In the genomic region with DNA sequence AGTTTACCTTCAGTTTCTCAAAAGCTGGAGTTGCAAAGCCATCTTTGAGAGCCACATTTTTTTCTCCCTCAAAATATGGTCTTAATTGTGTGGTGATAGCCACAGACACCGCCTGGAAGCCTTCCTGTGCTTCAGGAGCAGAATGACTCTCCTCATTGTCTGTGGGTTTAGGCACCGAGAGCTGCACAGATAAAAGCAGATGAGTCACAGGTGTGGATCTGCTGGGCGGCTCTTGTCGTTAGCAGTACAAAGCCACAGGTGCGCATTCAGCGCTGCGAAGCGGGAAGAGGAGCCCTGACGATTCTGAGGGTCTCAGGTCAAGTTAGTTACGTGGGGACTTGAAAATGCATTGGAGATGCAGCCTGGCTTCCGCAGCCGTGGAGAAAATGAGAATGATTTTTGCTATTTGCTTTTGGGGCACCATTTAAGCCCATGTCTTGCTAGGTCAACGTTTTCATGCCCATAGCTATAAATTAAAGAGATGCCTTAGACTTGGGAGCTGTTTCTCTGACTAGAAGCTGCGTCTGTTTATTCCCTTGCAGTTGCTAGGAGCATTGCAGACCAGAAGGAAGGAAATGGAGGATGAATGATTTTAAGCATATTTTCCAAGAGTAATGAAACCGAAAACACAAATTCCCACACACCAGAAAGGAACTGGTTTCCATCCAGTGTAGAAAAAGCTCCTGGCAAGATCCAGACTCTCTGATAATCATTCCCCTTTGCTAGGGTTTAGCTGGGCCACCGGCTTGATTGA, we compare ENCODE assay signal across 11 cellular contexts. TPM values are rescaled to one million over a fixed set of nuclear protein-coding genes. Genes with fewer than 3 reads are reported as not detected.
DNase-seq lines count a peak whose midpoint lies in the region; ATAC-seq, FAIRE-seq and TF ChIP-seq lines count a peak whose summit lies in the region.
"Had no signal": no experiment of that assay in that cellular context is flagged by ENCODE, and none has a peak within 500 bp of the region (broad histone marks: within the 10 kb centered on the region; RNA-seq: fewer than 3 reads in every experiment).

No MANE protein-coding gene starts in this region.

- peaks cover under 1% of the 10 kb centered on the region for H3K9me3 Mint-ChIP-seq in activated naive CD8-positive, alpha-beta T cell treated with anti-CD3 and anti-CD28 coated beads, Interleukin-2, amount 10 ng/mL, durations not matched to agents 7 days and 5 days
- H3K9me3 Mint-ChIP-seq: activated naive CD4-positive, alpha-beta T cell treated with anti-CD3 and anti-CD28 coated beads, Interleukin-2, amount 50 U/mL, for 24 hours had no signal

- H3K4me3 ChIP-seq in mucosa of rectum (ENCODE audit: low read length in 2 of 2) = peak overlapping the region in 1 of 2 donors; percentile 29
- H3K4me3 ChIP-seq in thoracic aorta = peak overlapping the region; percentile 13

- H3K27me3 ChIP-seq in mucosa of rectum (ENCODE audit: control insufficient read depth in 2 of 2, insufficient read depth in 2 of 2, low read length in 2 of 2) (no peaks in the 10 kb centered on the region), thoracic aorta (replicated peaks; ENCODE audit: insufficient read depth) (no peaks in the 10 kb centered on the region)

- no peak for TF ChIP-seq POLR2A in GM12891 (IDR thresholded peaks at IDR 0.05; ENCODE audit: low read depth, low read length)

- ATAC-seq in activated naive CD8-positive, alpha-beta T cell treated with anti-CD3 and anti-CD28 coated beads, Interleukin-2, amount 10 ng/mL, durations not matched to agents 7 days and 5 days (ENCODE audit: low read depth) = peak; percentile 98
- no peak for ATAC-seq in thoracic aorta (ENCODE audit: insufficient number of reproducible peaks, low FRiP score, low read depth)
- ATAC-seq in GM19463 (IDR thresholded peaks at IDR 0.05; ENCODE audit: unreplicated experiment) = no peak

- no peak overlapping the region for H3K27ac Mint-ChIP-seq in activated naive CD8-positive, alpha-beta T cell treated with anti-CD3 and anti-CD28 coated beads, Interleukin-2, amount 10 ng/mL, durations not matched to agents 7 days and 5 days
- H3K27ac Mint-ChIP-seq: activated naive CD4-positive, alpha-beta T cell treated with anti-CD3 and anti-CD28 coated beads, Interleukin-2, amount 50 U/mL, for 24 hours had no signal

- peaks cover 10% of the 10 kb centered on the region for H3K4me1 Mint-ChIP-seq in activated naive CD8-positive, alpha-beta T cell treated with anti-CD3 and anti-CD28 coated beads, Interleukin-2, amount 10 ng/mL, durations not matched to agents 7 days and 5 days

- H3K27ac ChIP-seq in mucosa of rectum (ENCODE audit: low read depth in 2 of 2, low read length in 2 of 2) (peak overlapping the region; percentile 13 to 52), thoracic aorta (peak overlapping the region in 1 of 2 donors; percentile 18)

- H3K36me3 ChIP-seq in mucosa of rectum (ENCODE audit: control insufficient read depth in 2 of 2, insufficient read depth in 2 of 2, low read length in 2 of 2) = no peaks in the 10 kb centered on the region
- no peaks in the 10 kb centered on the region for H3K36me3 ChIP-seq in thoracic aorta

- H3K36me3 Mint-ChIP-seq in activated naive CD8-positive, alpha-beta T cell treated with anti-CD3 and anti-CD28 coated beads, Interleukin-2, amount 10 ng/mL, durations not matched to agents 7 days and 5 days = no peaks in the 10 kb centered on the region
- H3K36me3 Mint-ChIP-seq: activated naive CD4-positive, alpha-beta T cell treated with anti-CD3 and anti-CD28 coated beads, Interleukin-2, amount 50 U/mL, for 24 hours had no signal

- no peak for TF ChIP-seq CTCF in thoracic aorta (IDR thresholded peaks at IDR 0.05)

- H3K27me3 Mint-ChIP-seq in activated naive CD8-positive, alpha-beta T cell treated with anti-CD3 and anti-CD28 coated beads, Interleukin-2, amount 10 ng/mL, durations not matched to agents 7 days and 5 days = peaks cover 32% of the 10 kb centered on the region

- H3K4me1 ChIP-seq in mucosa of rectum (ENCODE audit: control insufficient read depth in 2 of 2, insufficient read depth in 2 of 2, low read length in 2 of 2) (peaks cover 0 to 2% of the 10 kb centered on the region in 2 donors), thoracic aorta (ENCODE audit: control insufficient read depth in 1 of 2, low read depth in 2 of 2) (peaks cover 5 to 9% of the 10 kb centered on the region in 2 donors)

- H3K9ac ChIP-seq in mucosa of rectum (ENCODE audit: low read depth in 1 of 2, low read length in 2 of 2) = no peak overlapping the region

- H3K9me3 ChIP-seq in mucosa of rectum (ENCODE audit: control insufficient read depth in 2 of 2, low read length in 2 of 2) (no peaks in the 10 kb centered on the region), thoracic aorta (peaks cover 2% of the 10 kb centered on the region)

- peak overlapping the region; percentile 35 for H3K4me3 Mint-ChIP-seq in activated naive CD8-positive, alpha-beta T cell treated with anti-CD3 and anti-CD28 coated beads, Interleukin-2, amount 10 ng/mL, durations not matched to agents 7 days and 5 days
- H3K4me3 Mint-ChIP-seq: activated naive CD4-positive, alpha-beta T cell treated with anti-CD3 and anti-CD28 coated beads, Interleukin-2, amount 50 U/mL, for 24 hours had no signal

- POLR2A ChIA-PET in activated naive CD8-positive, alpha-beta T cell treated with anti-CD3 and anti-CD28 coated beads, Interleukin-2, amount 10 ng/mL, durations not matched to agents 7 days and 5 days (lab: Charles Lee) = interaction anchor here (0.7 kb wide), 1 partner anchor 51 kb away, joined by 3 read pairs; no protein-coding TSS in a partner anchor

- DNase-seq in NCI-H748 (lab: John Stamatoyannopoulos, UW; ENCODE audit: unreplicated experiment) (peak; percentile 48), NCI-H748 treated with DMSO at 0.1 percent for 48 hours (lab: John Stamatoyannopoulos, UW) (no peak), thoracic aorta (ENCODE audit: low spot score) (no peak), germinal center (ENCODE audit: low spot score) (no peak), GM12891 (ENCODE audit: insufficient read length, low spot score) (no peak)
- no peak for DNase-seq in activated naive CD8-positive, alpha-beta T cell treated with anti-CD3 and anti-CD28 coated beads, Interleukin-2, amount 10 ng/mL, durations not matched to agents 7 days and 5 days
- DNase-seq: NCI-H1694 treated with DMSO at 0.1 percent for 48 hours had no signal

- FAIRE-seq in GM12891 (lab: Jason Lieb, UNC) = no peak
- FAIRE-seq: endometrium had no signal

TF ChIP-seq in GM12891, 5 proteins besides CTCF, POLR2A, EP300 and RAD21:
- TF ChIP-seq POU2F2 (IDR thresholded peaks at IDR 0.05; ENCODE audit: low read depth, low read length) = no peak
- no peak for TF ChIP-seq POLR2AphosphoS5 (IDR thresholded peaks at IDR 0.05; ENCODE audit: low read depth, low read length)
- TF ChIP-seq TAF1 (IDR thresholded peaks at IDR 0.05; ENCODE audit: low read depth, low read length) = no peak
- TF ChIP-seq PAX5 (IDR thresholded peaks at IDR 0.05; ENCODE audit: insufficient read depth, low read length, severe bottlenecking) = no peak
- TF ChIP-seq SPI1 (IDR thresholded peaks at IDR 0.05; ENCODE audit: low read depth, low read length) = no peak
TF ChIP-seq in GM12891: peak in this region for 0.

RNA-seq across cellular contexts. Expression of gene KLHL29, which starts 51.5 kb away (rescaled TPM):
- total RNA-seq in activated naive CD8-positive, alpha-beta T cell treated with anti-CD3 and anti-CD28 coated beads, Interleukin-2, amount 10 ng/mL, durations not matched to agents 7 days and 5 days = 1 to 10 TPM; 1.6 to 1.7 TPM
- total RNA-seq in thoracic aorta = 10 to 100 TPM; 18.5 to 24.4 TPM
- polyA plus RNA-seq in GM12891 (2012; ENCODE audit: low read depth, missing spikeins) = 2.1 TPM

Comparison
In these comparisons a context has a peak if more than half of its experiments do, and no peak if none do; other contexts are left out.
1. RNA of gene KLHL29, which starts 51.5 kb away (total RNA-seq): 18.5 to 24.4 TPM in thoracic aorta; 1.6 to 1.7 TPM in activated naive CD8-positive, alpha-beta T cell treated with anti-CD3 and anti-CD28 coated beads, Interleukin-2, amount 10 ng/mL, durations not matched to agents 7 days and 5 days; every median in the first group is over 4 times any median in the second.